Comparison of ENCODE assay signal across 9 cellular contexts in genomic region chr1:229027622-229028182, GRCh38.
DNase-seq lines count a peak whose midpoint lies in the region; ATAC-seq, FAIRE-seq and TF ChIP-seq lines count a peak whose summit lies in the region.
"Had no signal": no experiment of that assay in that cellular context is flagged by ENCODE, and none has a peak within 500 bp of the region (broad histone marks: within the 10 kb centered on the region; RNA-seq: fewer than 3 reads in every experiment).

No MANE protein-coding gene starts in this region.

- peak; percentile 55 for ATAC-seq in lung (ENCODE audit: insufficient read depth, low FRiP score)
- ATAC-seq in HG03457 (IDR thresholded peaks at IDR 0.05; ENCODE audit: unreplicated experiment): no peak
- ATAC-seq: HCT116 had no signal

- intact Hi-C loops in activated naive CD4-positive, alpha-beta T cell treated with anti-CD3 and anti-CD28 coated beads for 36 hours (cut with micrococcal nuclease): loop anchor here (1.0 kb wide), 1 partner anchor 200 kb away; no protein-coding TSS in a partner anchor

- DNase-seq in D721Med (ENCODE audit: insufficient read length, low spot score): peak; percentile 83
- DNase-seq in HuH-7 (ENCODE audit: low spot score): peak; percentile 67
- peak; percentile 62 for DNase-seq in activated naive CD4-positive, alpha-beta T cell treated with anti-CD3 and anti-CD28 coated beads for 36 hours
- DNase-seq in lung (ENCODE audit: low spot score): peak; percentile 64
- no peak for DNase-seq in type B pancreatic cell (ENCODE audit: extremely low spot score, unreplicated experiment)
- no peak for DNase-seq in DMS53 (lab: John Stamatoyannopoulos, UW)
- DNase-seq in NCI-H2107 (lab: John Stamatoyannopoulos, UW): no peak

- H3K4me1 ChIP-seq in lung (ENCODE audit: control insufficient read depth in 2 of 2, insufficient read depth in 2 of 2, low read length in 2 of 2): peaks cover 0 to 6% of the 10 kb centered on the region in 2 donors

- peaks cover 11% of the 10 kb centered on the region for H3K4me1 Mint-ChIP-seq in activated naive CD4-positive, alpha-beta T cell treated with anti-CD3 and anti-CD28 coated beads for 36 hours (ENCODE audit: low read depth)
- H3K4me1 Mint-ChIP-seq in type B pancreatic cell (ENCODE audit: unreplicated experiment): peaks cover 47% of the 10 kb centered on the region

- H3K9me3 ChIP-seq in lung (ENCODE audit: control insufficient read depth in 2 of 2, insufficient read depth in 1 of 2, low read length in 1 of 2): no peaks in the 10 kb centered on the region

- H3K36me3 ChIP-seq in lung (ENCODE audit: control insufficient read depth in 2 of 2, insufficient read depth in 2 of 2, low read length in 2 of 2): no peaks in the 10 kb centered on the region

- H3K4me3 Mint-ChIP-seq in activated naive CD4-positive, alpha-beta T cell treated with anti-CD3 and anti-CD28 coated beads for 36 hours: peak overlapping the region; percentile 62
- peak overlapping the region; percentile 55 for H3K4me3 Mint-ChIP-seq in type B pancreatic cell

- no peaks in the 10 kb centered on the region for H3K9me3 Mint-ChIP-seq in activated naive CD4-positive, alpha-beta T cell treated with anti-CD3 and anti-CD28 coated beads for 36 hours
- no peaks in the 10 kb centered on the region for H3K9me3 Mint-ChIP-seq in type B pancreatic cell

- no peaks in the 10 kb centered on the region for H3K27me3 ChIP-seq in lung (ENCODE audit: control insufficient read depth, insufficient read depth)

- no peaks in the 10 kb centered on the region for H3K27me3 Mint-ChIP-seq in activated naive CD4-positive, alpha-beta T cell treated with anti-CD3 and anti-CD28 coated beads for 36 hours (ENCODE audit: low read depth)
- H3K27me3 Mint-ChIP-seq in type B pancreatic cell: no peaks in the 10 kb centered on the region

- H3K27ac Mint-ChIP-seq in activated naive CD4-positive, alpha-beta T cell treated with anti-CD3 and anti-CD28 coated beads for 36 hours: peak overlapping the region; percentile 54
- H3K27ac Mint-ChIP-seq in type B pancreatic cell: peak overlapping the region; percentile 50

- no peaks in the 10 kb centered on the region for H3K36me3 Mint-ChIP-seq in activated naive CD4-positive, alpha-beta T cell treated with anti-CD3 and anti-CD28 coated beads for 36 hours (ENCODE audit: low read depth)
- no peaks in the 10 kb centered on the region for H3K36me3 Mint-ChIP-seq in type B pancreatic cell

- 9 to 15% methylated on average over 8 of the region's 8 CpGs for WGBS in lung, 2 donors

- CTCF ChIA-PET in activated naive CD4-positive, alpha-beta T cell treated with anti-CD3 and anti-CD28 coated beads for 36 hours (lab: Charles Lee): interaction anchor here (0.9 kb wide), 1 partner anchor 227 kb away, joined by 4 read pairs; no protein-coding TSS in a partner anchor

- TF ChIP-seq CTCF in D721Med (IDR thresholded peaks at IDR 0.05; ENCODE audit: insufficient read depth, missing control alignments) (no peak), lung (IDR thresholded peaks at IDR 0.05; ENCODE audit: control extremely low read depth, extremely low read depth) (no peak), type B pancreatic cell (conservative IDR thresholded peaks at IDR 0.05) (no peak)

- H3K27ac ChIP-seq in lung (ENCODE audit: low read depth in 1 of 2, low read length in 1 of 2): peak overlapping the region in 1 of 2 donors; percentile 59

- no peak overlapping the region for H3K4me3 ChIP-seq in lung

- FAIRE-seq in D721Med (lab: Jason Lieb, UNC): peak; percentile 95

Comparison
In these comparisons a context has a peak if more than half of its experiments do, and no peak if none do; other contexts are left out.
1. DNase-seq: peak in D721Med (single experiment), HuH-7 (single experiment), activated naive CD4-positive, alpha-beta T cell treated with anti-CD3 and anti-CD28 coated beads for 36 hours (single experiment) and lung (single experiment); none in type B pancreatic cell (single experiment), DMS53 (single experiment) and NCI-H2107 (single experiment).